8 cellular contexts compared by ENCODE assay signal in the genomic region with DNA sequence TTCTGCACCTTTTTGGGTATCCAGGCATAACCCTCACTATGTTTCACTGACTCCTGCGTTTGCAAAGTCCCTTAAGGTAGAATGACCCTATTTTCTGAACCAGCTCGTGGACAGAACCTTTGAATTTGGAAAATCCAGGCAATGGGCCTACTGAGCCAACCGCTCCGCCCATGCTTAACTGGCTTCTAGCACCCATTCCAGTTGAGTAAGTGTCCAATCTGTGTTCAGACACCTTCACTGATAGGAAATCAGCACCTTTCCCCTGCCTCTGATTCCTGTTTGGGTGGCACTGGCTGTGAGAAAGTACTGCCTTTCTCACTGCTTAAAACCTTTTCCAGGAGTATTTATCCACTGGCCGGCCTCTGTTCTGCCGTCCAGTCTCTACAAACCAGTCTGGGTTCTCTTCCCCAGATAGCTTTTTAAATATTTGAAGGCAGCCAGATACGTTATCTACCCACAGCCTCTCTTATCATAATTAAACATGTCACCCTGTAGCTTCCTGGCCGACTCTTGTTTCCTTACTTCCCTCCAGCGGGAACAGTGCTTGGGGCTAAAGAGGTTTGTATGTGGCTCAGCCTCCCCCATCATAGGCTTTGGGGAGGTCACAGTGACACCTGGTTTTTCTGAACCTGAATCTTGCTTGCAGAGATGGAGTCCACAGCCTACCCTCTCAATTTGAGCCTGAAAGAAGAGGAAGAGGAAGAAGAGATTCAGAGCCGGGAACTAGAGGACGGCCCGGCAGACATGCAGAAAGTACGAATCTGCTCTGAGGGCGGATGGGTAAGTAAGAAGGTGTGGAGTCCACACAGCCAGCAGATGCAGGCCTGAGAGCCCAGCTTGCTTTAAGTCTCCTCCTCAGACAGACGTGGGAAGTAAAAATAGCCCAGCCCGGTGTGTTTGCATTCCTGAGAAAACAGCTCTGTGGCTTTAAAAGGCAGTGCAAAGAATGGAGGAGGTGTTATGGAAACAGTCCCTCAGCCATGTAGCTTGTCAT. TPM values are rescaled to one million over a fixed set of nuclear protein-coding genes. Genes with fewer than 3 reads are reported as not detected.
DNase-seq lines count a peak whose midpoint lies in the region; ATAC-seq, FAIRE-seq and TF ChIP-seq lines count a peak whose summit lies in the region.

No MANE protein-coding gene starts in this region.

- peak overlapping the region; percentile 19 for H2AFZ ChIP-seq in keratinocyte (ENCODE audit: control insufficient read depth, low read length)

- H3K4me3 Mint-ChIP-seq in IgD-negative memory B cell = peak overlapping the region; percentile 86 to 96 (median 95)

- CTCF ChIA-PET in AG04449 (lab: Yijun Ruan, JAX) = interaction anchor here (1.1 to 1.3 kb wide), 4 partner anchors 11 to 227 kb away, joined by 3 to 4 read pairs (median 3); no protein-coding TSS in a partner anchor

- H3K9me3 ChIP-seq in keratinocyte (ENCODE audit: control insufficient read depth, low read depth, low read length) (no peaks in the 10 kb centered on the region), stomach smooth muscle (ENCODE audit: control insufficient read depth in 2 of 2, low read length in 2 of 2) (no peaks in the 10 kb centered on the region)

- no peaks in the 10 kb centered on the region for H3K9me3 Mint-ChIP-seq in IgD-negative memory B cell

- dilution Hi-C loops in keratinocyte (cut with MboI; ENCODE audit: extremely low pct_ligation_motif_present, low sequenced_read_pairs) = no loop called here

- H3K4me1 Mint-ChIP-seq in IgD-negative memory B cell = peaks cover 24 to 35% (median 35%) of the 10 kb centered on the region in 3 donors

- H3K9ac ChIP-seq in keratinocyte (ENCODE audit: control insufficient read depth, extremely low read depth, insufficient read depth, low read length) = peak overlapping the region; percentile 77
- H3K9ac ChIP-seq in stomach smooth muscle (ENCODE audit: low read length in 2 of 2) = peak overlapping the region; percentile 64 to 70

- H3K4me3 ChIP-seq in AG04449 (ENCODE audit: low read depth, low read length) = peak overlapping the region; percentile 72
- peak overlapping the region; percentile 68 for H3K4me3 ChIP-seq in astrocyte of the spinal cord (ENCODE audit: low read depth, low read length)
- H3K4me3 ChIP-seq in keratinocyte (ENCODE audit: control insufficient read depth in 2 of 3, extremely low read depth in 1 of 3, insufficient read depth in 2 of 3, low read depth in 1 of 3, low read length in 3 of 3) = peak overlapping the region; percentile 52 to 84 (median 77)
- peak overlapping the region; percentile 74 to 80 for H3K4me3 ChIP-seq in stomach smooth muscle (ENCODE audit: low read length in 2 of 2)

- H4K20me1 ChIP-seq in keratinocyte (ENCODE audit: control insufficient read depth, extremely low read depth, insufficient read depth, low read length) = peaks cover 11% of the 10 kb centered on the region

- H3K36me3 ChIP-seq in keratinocyte (ENCODE audit: control insufficient read depth in 2 of 2, extremely low read depth in 1 of 2, insufficient read depth in 2 of 2, low read length in 2 of 2) (peaks cover 28 to 34% of the 10 kb centered on the region in 2 experiments), stomach smooth muscle (ENCODE audit: control insufficient read depth in 2 of 2, insufficient read depth in 2 of 2, low read length in 2 of 2) (peaks cover 15 to 35% of the 10 kb centered on the region in 2 donors)

- H3K27ac Mint-ChIP-seq in IgD-negative memory B cell = peak overlapping the region; percentile 64 to 89 (median 89)

- POLR2A ChIA-PET in AG04449 (lab: Yijun Ruan, JAX) = no interaction called here

- peak overlapping the region; percentile 65 for H3K27ac ChIP-seq in keratinocyte (ENCODE audit: control insufficient read depth, insufficient read depth, low read length)
- H3K27ac ChIP-seq in stomach smooth muscle (ENCODE audit: low read length) = peak overlapping the region; percentile 67

- no peaks in the 10 kb centered on the region for H3K36me3 Mint-ChIP-seq in IgD-negative memory B cell

- FAIRE-seq in keratinocyte (lab: Jason Lieb, UNC) = no peak

- H3K27me3 ChIP-seq in keratinocyte (ENCODE audit: control insufficient read depth, extremely low read depth, insufficient read depth, low read length) = no peaks in the 10 kb centered on the region
- H3K27me3 ChIP-seq in stomach smooth muscle (ENCODE audit: control insufficient read depth in 1 of 2, insufficient read depth in 2 of 2, low read length in 2 of 2) = no peaks in the 10 kb centered on the region

- in situ Hi-C loops in astrocyte of the spinal cord (cut with HindIII; ENCODE audit: low sequenced_read_pairs) = no loop called here

- H3K4me2 ChIP-seq in keratinocyte (ENCODE audit: control insufficient read depth, extremely low read depth, insufficient read depth, low read depth, low read length) = peak overlapping the region; percentile 95

- peaks cover 2% of the 10 kb centered on the region for H3K9me1 ChIP-seq in keratinocyte (ENCODE audit: control insufficient read depth, extremely low read depth, insufficient read depth, low read length)

- H3K27me3 Mint-ChIP-seq in IgD-negative memory B cell = no peaks in the 10 kb centered on the region

- peaks cover 17% of the 10 kb centered on the region for H3K4me1 ChIP-seq in keratinocyte (ENCODE audit: control insufficient read depth, extremely low read depth, insufficient read depth, low read length)
- H3K4me1 ChIP-seq in stomach smooth muscle (ENCODE audit: control insufficient read depth, insufficient read depth, low read length) = peaks cover 50% of the 10 kb centered on the region

- DNase-seq in AG04449 (ENCODE audit: low read depth, low spot score) = no peak
- DNase-seq in astrocyte of the spinal cord (ENCODE audit: low read depth, low spot score) = peak; percentile 10
- no peak for DNase-seq in keratinocyte (ENCODE audit: low read depth, low spot score)
- no peak for DNase-seq in HK-2 (ENCODE audit: unreplicated experiment)

- no peak for ATAC-seq in HG03378 (IDR thresholded peaks at IDR 0.05; ENCODE audit: unreplicated experiment)
- ATAC-seq in GM18870 (IDR thresholded peaks at IDR 0.05; ENCODE audit: unreplicated experiment) = no peak

- H3K79me2 ChIP-seq in keratinocyte (ENCODE audit: control insufficient read depth, insufficient read depth, low read length) = peaks cover 47% of the 10 kb centered on the region

- TF ChIP-seq CTCF in AG04449 (IDR thresholded peaks at IDR 0.05; ENCODE audit: insufficient read depth, low read length, missing control alignments) (no peak), astrocyte of the spinal cord (IDR thresholded peaks at IDR 0.05; ENCODE audit: low read depth, low read length) (no peak), keratinocyte (optimal IDR thresholded peaks at IDR 0.05 in 1 of 3, IDR thresholded peaks at IDR 0.05 in 1 of 3, conservative IDR thresholded peaks at IDR 0.05 in 1 of 3; ENCODE audit: extremely low read depth in 1 of 3, insufficient read depth in 2 of 3, low read length in 3 of 3) (no peak)

RNA-seq across cellular contexts. Expression of a gene that starts 1.3 kb away (rescaled TPM):
- polyA plus RNA-seq in IgD-negative memory B cell (18.3 TPM), keratinocyte (11.6 to 21.6 TPM (median 14.7 TPM) in 3 replicates)
- 7.5 TPM for polyA plus RNA-seq in keratinocyte (2011; ENCODE audit: low read depth)
- polyA plus RNA-seq in keratinocyte (2011; cell fraction: cytosol; rRNA removed) = 14.3 and 20.3 TPM in 2 replicates
- 24.0 and 26.8 TPM in 2 replicates for polyA plus RNA-seq in keratinocyte (2011; cell fraction: nucleus; rRNA removed)
- polyA plus RNA-seq in keratinocyte (2012; ENCODE audit: low replicate concordance) = 11.7 and 20.5 TPM in 2 replicates
- 16.5 to 27.4 TPM (median 18.5 TPM) in 3 replicates for polyA minus RNA-seq in keratinocyte
- polyA minus RNA-seq in keratinocyte (2011; cell fraction: cytosol; rRNA and poly(A)+ RNA removed) = 17.3 TPM
- polyA minus RNA-seq in keratinocyte (2011; cell fraction: nucleus; rRNA and poly(A)+ RNA removed) = 13.3 and 22.0 TPM in 2 replicates

RNA-seq across cellular contexts. Expression of a gene that starts 35.5 kb away (rescaled TPM):
- polyA plus RNA-seq in IgD-negative memory B cell (14.6 TPM), keratinocyte (10.5 to 15.0 TPM (median 11.9 TPM) in 3 replicates)
- 2.0 TPM for polyA plus RNA-seq in keratinocyte (2011; ENCODE audit: low read depth)
- 8.3 and 15.8 TPM in 2 replicates for polyA plus RNA-seq in keratinocyte (2011; cell fraction: cytosol; rRNA removed)
- polyA plus RNA-seq in keratinocyte (2011; cell fraction: nucleus; rRNA removed) = 17.7 and 20.6 TPM in 2 replicates
- polyA plus RNA-seq in keratinocyte (2012; ENCODE audit: low replicate concordance) = 6.5 and 7.6 TPM in 2 replicates
- polyA minus RNA-seq in keratinocyte = 4.7 to 13.7 TPM (median 8.3 TPM) in 3 replicates
- 3.5 TPM for polyA minus RNA-seq in keratinocyte (2011; cell fraction: cytosol; rRNA and poly(A)+ RNA removed)
- 3.6 and 6.4 TPM in 2 replicates for polyA minus RNA-seq in keratinocyte (2011; cell fraction: nucleus; rRNA and poly(A)+ RNA removed)
